20 cellular contexts compared by ENCODE assay signal in genomic region chr13:51675877-51676276, GRCh38.
A peak's percentile ranks its signal among the peaks of the same experiment; 100 is the strongest.
DNase-seq lines count a peak whose midpoint lies in the region; ATAC-seq and TF ChIP-seq lines count a peak whose summit lies in the region.
"Had no signal": no experiment of that assay in that cellular context is flagged by ENCODE, and none has a peak within 500 bp of the region (broad histone marks: within the 10 kb centered on the region; RNA-seq: fewer than 3 reads in every experiment).

No MANE protein-coding gene starts in this region.

- H3K4me1 ChIP-seq in GM23338 (ENCODE audit: insufficient read depth) = peaks cover 19% of the 10 kb centered on the region
- peaks cover 0 to 3% of the 10 kb centered on the region in 2 donors for H3K4me1 ChIP-seq in breast epithelium
- peaks cover 31% of the 10 kb centered on the region for H3K4me1 ChIP-seq in foreskin keratinocyte
- peaks cover 36% of the 10 kb centered on the region for H3K4me1 ChIP-seq in suprapubic skin
- H3K4me1 ChIP-seq: Peyer's patch, SJCRH30 had no signal

- no peaks in the 10 kb centered on the region for H3K27me3 ChIP-seq in GM23338 (ENCODE audit: insufficient read depth)
- H3K27me3 ChIP-seq in breast epithelium = no peaks in the 10 kb centered on the region
- no peaks in the 10 kb centered on the region for H3K27me3 ChIP-seq in foreskin keratinocyte
- no peaks in the 10 kb centered on the region for H3K27me3 ChIP-seq in suprapubic skin
- H3K27me3 ChIP-seq: Peyer's patch, SJCRH30 had no signal

- H3K36me3 ChIP-seq in GM23338 (ENCODE audit: insufficient read depth) (no peaks in the 10 kb centered on the region), breast epithelium (no peaks in the 10 kb centered on the region), suprapubic skin (no peaks in the 10 kb centered on the region)
- H3K36me3 ChIP-seq: Peyer's patch had no signal

- TF ChIP-seq POLR2A in breast epithelium (IDR thresholded peaks at IDR 0.05) = no peak
- TF ChIP-seq POLR2A in suprapubic skin (IDR thresholded peaks at IDR 0.05) = no peak

- TF ChIP-seq CTCF in GM23338 (conservative IDR thresholded peaks at IDR 0.05; ENCODE audit: low read depth in 2 of 2) = no peak
- no peak for TF ChIP-seq CTCF in breast epithelium (IDR thresholded peaks at IDR 0.05)
- no peak for TF ChIP-seq CTCF in foreskin keratinocyte (conservative IDR thresholded peaks at IDR 0.05)
- no peak for TF ChIP-seq CTCF in suprapubic skin (IDR thresholded peaks at IDR 0.05)

- TF ChIP-seq EP300 in suprapubic skin (IDR thresholded peaks at IDR 0.05) = no peak

- DNase-seq in GM23338 (ENCODE audit: low spot score) = peak; percentile 25
- DNase-seq in breast epithelium (ENCODE audit: low spot score in 2 of 2) = no peak
- DNase-seq in foreskin keratinocyte = no peak
- no peak for DNase-seq in suprapubic skin (ENCODE audit: low spot score in 2 of 2)
- no peak for DNase-seq in NCI-H2029 treated with DMSO at 0.1 percent for 48 hours (lab: John Stamatoyannopoulos, UW)
- no peak for DNase-seq in NCI-H1417 (lab: John Stamatoyannopoulos, UW)
- DNase-seq: GDM1, GOT3, Karpas-422, NCI-H1417 treated with DMSO at 0.1 percent for 48 hours, NCI-H187 treated with DMSO at 0.1 percent for 48 hours, NCI-H345, NCI-H524 treated with DMSO at 0.1 percent for 48 hours, NCI-H82, Peyer's patch, SJCRH30 had no signal

- no peaks in the 10 kb centered on the region for H3K27me3 Mint-ChIP-seq in GM23338 (ENCODE audit: insufficient read depth, low read depth, poor library complexity)

- H3K79me2 ChIP-seq in GM23338 (replicated peaks; ENCODE audit: insufficient read depth) = peaks cover 59% of the 10 kb centered on the region

- peak overlapping the region; percentile 37; the same call in 1 of the 2 replicates for H3K27ac Mint-ChIP-seq in GM23338

- H4K20me1 ChIP-seq in GM23338 (replicated peaks; ENCODE audit: insufficient read depth) = peaks cover 11% of the 10 kb centered on the region

- H2AFZ ChIP-seq in GM23338 = no peak overlapping the region

- H3K4me3 ChIP-seq in GM23338 (no peak overlapping the region), breast epithelium (no peak overlapping the region), suprapubic skin (no peak overlapping the region)
- H3K4me3 ChIP-seq: Peyer's patch, SJCRH30 had no signal

- H3K36me3 Mint-ChIP-seq in GM23338 (ENCODE audit: low read depth) = peaks cover 3% of the 10 kb centered on the region

- WGBS in suprapubic skin = 77% methylated on average over 3 of the region's 3 CpGs

- no peaks in the 10 kb centered on the region for H3F3A ChIP-seq in GM23338 (replicated peaks; ENCODE audit: low read depth)

- no peak overlapping the region for H3K4me2 ChIP-seq in GM23338

- ATAC-seq in GM23338 = peak; percentile 58
- ATAC-seq in foreskin keratinocyte = no peak
- no peak for ATAC-seq in HG03460 (IDR thresholded peaks at IDR 0.05; ENCODE audit: unreplicated experiment)
- no peak for ATAC-seq in HG02588 (IDR thresholded peaks at IDR 0.05; ENCODE audit: unreplicated experiment)
- ATAC-seq: HCT116 had no signal

- H3K4me3 Mint-ChIP-seq in GM23338 = no peak overlapping the region

- peaks cover 37% of the 10 kb centered on the region for H3K4me1 Mint-ChIP-seq in GM23338

- H3K9me3 ChIP-seq in breast epithelium (no peaks in the 10 kb centered on the region), suprapubic skin (no peaks in the 10 kb centered on the region)
- H3K9me3 ChIP-seq: Peyer's patch, SJCRH30 had no signal

- H3K9me3 Mint-ChIP-seq in GM23338 = peaks cover 3% of the 10 kb centered on the region; the same call in 2 of the 3 replicates

- intact Hi-C loops in breast epithelium (cut with DNase I; ENCODE audit: low total_unique reads) = no loop called here

- H3K9me2 ChIP-seq in GM23338 (ENCODE audit: insufficient read depth) = no peaks in the 10 kb centered on the region

- H3K27ac ChIP-seq in GM23338 (ENCODE audit: low read depth) (no peak overlapping the region), breast epithelium (peak overlapping the region; percentile 68 to 88), foreskin keratinocyte (peak overlapping the region; percentile 84), suprapubic skin (peak overlapping the region; percentile 89)
- H3K27ac ChIP-seq: C4-2B, Peyer's patch, SJCRH30 had no signal

TF ChIP-seq in GM23338, 12 proteins besides CTCF, POLR2A, EP300 and RAD21 (continues in another document):
- TF ChIP-seq EZH2phosphoT487 (IDR thresholded peaks at IDR 0.05; ENCODE audit: unreplicated experiment) = no peak
- no peak for TF ChIP-seq EZH2 (IDR thresholded peaks at IDR 0.05; ENCODE audit: low read depth, unreplicated experiment)
- TF ChIP-seq JUNB (IDR thresholded peaks at IDR 0.05; ENCODE audit: unreplicated experiment) = no peak
- no peak for TF ChIP-seq ZNF331 (CRISPR knock-in tag; IDR thresholded peaks at IDR 0.05; ENCODE audit: low read depth)
- TF ChIP-seq POLR2AphosphoS5 (IDR thresholded peaks at IDR 0.05; ENCODE audit: low read depth) = no peak
- no peak for TF ChIP-seq ZNF114 (CRISPR knock-in tag; IDR thresholded peaks at IDR 0.05)
- no peak for TF ChIP-seq ZNF462 (CRISPR knock-in tag; IDR thresholded peaks at IDR 0.05)
- TF ChIP-seq ETS1 (IDR thresholded peaks at IDR 0.05) = no peak
- no peak for TF ChIP-seq NANOG (IDR thresholded peaks at IDR 0.05; ENCODE audit: borderline replicate concordance)
- no peak for TF ChIP-seq CREB1 (CRISPR knock-in tag; IDR thresholded peaks at IDR 0.05; ENCODE audit: low read depth)
